ENCODE assay signal across 9 cellular contexts in genomic region chr10:4663162-4663992, GRCh38.
A peak's percentile ranks its signal among the peaks of the same experiment; 100 is the strongest.
DNase-seq lines count a peak whose midpoint lies in the region; ATAC-seq and TF ChIP-seq lines count a peak whose summit lies in the region.
"Had no signal": no experiment of that assay in that cellular context is flagged by ENCODE, and none has a peak within 500 bp of the region (broad histone marks: within the 10 kb centered on the region; RNA-seq: fewer than 3 reads in every experiment).

No MANE protein-coding gene starts in this region.

- no peaks in the 10 kb centered on the region for H3K4me1 Mint-ChIP-seq in activated T-helper 1 cell treated with anti-CD3 and anti-CD28 coated beads, Interleukin-12 subunit alpha, Interleukin-12 subunit beta, Interleukin-2, Interleukin-4 antibody, amounts not matched to agents 30 ng/mL and 10 ng/mL and 1 ng/mL, durations not matched to agents 14 hours and 24 hours and 36 hours (ENCODE audit: low read depth)

- no peak overlapping the region for H3K27ac Mint-ChIP-seq in activated T-helper 1 cell treated with anti-CD3 and anti-CD28 coated beads, Interleukin-12 subunit alpha, Interleukin-12 subunit beta, Interleukin-2, Interleukin-4 antibody, amounts not matched to agents 30 ng/mL and 10 ng/mL and 1 ng/mL, durations not matched to agents 14 hours and 24 hours and 36 hours

- TF ChIP-seq EP300 in sigmoid colon (IDR thresholded peaks at IDR 0.05) = peak; percentile 80 to 99 (median 92)

- 37 to 38% methylated on average over 9 of the region's 9 CpGs for WGBS in sigmoid colon, 2 donors

- H3K36me3 ChIP-seq in WERI-Rb-1 = no peaks in the 10 kb centered on the region
- no peaks in the 10 kb centered on the region for H3K36me3 ChIP-seq in cardiac muscle cell
- H3K36me3 ChIP-seq in sigmoid colon = no peaks in the 10 kb centered on the region
- H3K36me3 ChIP-seq: neutrophil had no signal

- H3K27ac ChIP-seq in WERI-Rb-1 (no peak overlapping the region), cardiac muscle cell (peak overlapping the region; percentile 87), sigmoid colon (peak overlapping the region; percentile 76 to 93 (median 84))
- H3K27ac ChIP-seq: neutrophil had no signal

- H3K27me3 ChIP-seq in WERI-Rb-1 (ENCODE audit: insufficient read depth, low read depth, severe bottlenecking) (no peaks in the 10 kb centered on the region), cardiac muscle cell (no peaks in the 10 kb centered on the region), sigmoid colon (no peaks in the 10 kb centered on the region)
- H3K27me3 ChIP-seq: neutrophil had no signal

- H3K4me3 Mint-ChIP-seq in activated T-helper 1 cell treated with anti-CD3 and anti-CD28 coated beads, Interleukin-12 subunit alpha, Interleukin-12 subunit beta, Interleukin-2, Interleukin-4 antibody, amounts not matched to agents 30 ng/mL and 10 ng/mL and 1 ng/mL, durations not matched to agents 14 hours and 24 hours and 36 hours = no peak overlapping the region

- peak; percentile 70 for ATAC-seq in HG02852 (IDR thresholded peaks at IDR 0.05; ENCODE audit: unreplicated experiment)

- peaks cover 27% of the 10 kb centered on the region for H3K27me3 Mint-ChIP-seq in activated T-helper 1 cell treated with anti-CD3 and anti-CD28 coated beads, Interleukin-12 subunit alpha, Interleukin-12 subunit beta, Interleukin-2, Interleukin-4 antibody, amounts not matched to agents 30 ng/mL and 10 ng/mL and 1 ng/mL, durations not matched to agents 14 hours and 24 hours and 36 hours (ENCODE audit: insufficient read depth)

- H3K4me1 ChIP-seq in cardiac muscle cell (ENCODE audit: low read depth) = peaks cover 31% of the 10 kb centered on the region
- H3K4me1 ChIP-seq in sigmoid colon = peaks cover 0 to 31% (median 28%) of the 10 kb centered on the region in 4 donors

- DNase-seq in stimulated activated CD4-positive, alpha-beta T cell treated with anti-CD3 and anti-CD28 coated beads, Interleukin-1b, Interleukin-23, amount 100 ng/mL, for 48 hours = peak; percentile 34
- DNase-seq in stimulated activated CD4-positive, alpha-beta T cell treated with anti-CD3 and anti-CD28 coated beads, Interleukin-12 subunit alpha, Interleukin-12 subunit beta, amount 100 ng/mL, for 4 hours = no peak
- DNase-seq in NCI-H187 (lab: John Stamatoyannopoulos, UW) (peak; percentile 42 to 59), WERI-Rb-1 (peak; percentile 66), cardiac muscle cell (ENCODE audit: low read depth in 1 of 2, low spot score in 1 of 2) (peak; percentile 85 to 98), sigmoid colon (peak; percentile 92)
- DNase-seq in activated T-helper 1 cell treated with anti-CD3 and anti-CD28 coated beads, Interleukin-12 subunit alpha, Interleukin-12 subunit beta, Interleukin-2, Interleukin-4 antibody, amounts not matched to agents 30 ng/mL and 10 ng/mL and 1 ng/mL, durations not matched to agents 14 hours and 24 hours and 36 hours (ENCODE audit: low spot score) = no peak

- TF ChIP-seq POLR2A in sigmoid colon (IDR thresholded peaks at IDR 0.05) = no peak

- H3K36me3 Mint-ChIP-seq in activated T-helper 1 cell treated with anti-CD3 and anti-CD28 coated beads, Interleukin-12 subunit alpha, Interleukin-12 subunit beta, Interleukin-2, Interleukin-4 antibody, amounts not matched to agents 30 ng/mL and 10 ng/mL and 1 ng/mL, durations not matched to agents 14 hours and 24 hours and 36 hours (ENCODE audit: low read depth) = no peaks in the 10 kb centered on the region

- H3K4me3 ChIP-seq in WERI-Rb-1 (ENCODE audit: low read depth, low read length) (no peak overlapping the region), cardiac muscle cell (no peak overlapping the region), sigmoid colon (peak overlapping the region in 1 of 4 donors; percentile 21)

- H3K9me3 Mint-ChIP-seq in activated T-helper 1 cell treated with anti-CD3 and anti-CD28 coated beads, Interleukin-12 subunit alpha, Interleukin-12 subunit beta, Interleukin-2, Interleukin-4 antibody, amounts not matched to agents 30 ng/mL and 10 ng/mL and 1 ng/mL, durations not matched to agents 14 hours and 24 hours and 36 hours = no peaks in the 10 kb centered on the region

- H3K9me3 ChIP-seq in WERI-Rb-1 (ENCODE audit: severe bottlenecking) = no peaks in the 10 kb centered on the region
- no peaks in the 10 kb centered on the region for H3K9me3 ChIP-seq in cardiac muscle cell (ENCODE audit: low read depth)
- H3K9me3 ChIP-seq in sigmoid colon = no peaks in the 10 kb centered on the region
- H3K9me3 ChIP-seq: neutrophil had no signal

- intact Hi-C loops in sigmoid colon (cut with DNase I) = loop anchor here (2.0 to 10.0 kb wide), 5 partner anchors 421 to 1199 kb away; partner anchors contain the start of gene KLF6
- intact Hi-C loops in activated T-helper 1 cell treated with anti-CD3 and anti-CD28 coated beads, Interleukin-12 subunit alpha, Interleukin-12 subunit beta, Interleukin-2, Interleukin-4 antibody, amounts not matched to agents 30 ng/mL and 10 ng/mL and 1 ng/mL, durations not matched to agents 14 hours and 24 hours and 36 hours (cut with micrococcal nuclease) = no loop called here

- TF ChIP-seq CTCF in WERI-Rb-1 (IDR thresholded peaks at IDR 0.05; ENCODE audit: low read depth, low read length) (no peak), cardiac muscle cell (IDR thresholded peaks at IDR 0.05; ENCODE audit: low read depth, low read length) (no peak), sigmoid colon (IDR thresholded peaks at IDR 0.05) (no peak)

Comparison
In these comparisons a context has a peak if more than half of its experiments do, and no peak if none do; other contexts are left out.
1. DNase-seq: peak in stimulated activated CD4-positive, alpha-beta T cell treated with anti-CD3 and anti-CD28 coated beads, Interleukin-1b, Interleukin-23, amount 100 ng/mL, for 48 hours (single experiment), NCI-H187 (2 of 2), WERI-Rb-1 (single experiment), cardiac muscle cell (2 of 2) and sigmoid colon (single experiment); none in stimulated activated CD4-positive, alpha-beta T cell treated with anti-CD3 and anti-CD28 coated beads, Interleukin-12 subunit alpha, Interleukin-12 subunit beta, amount 100 ng/mL, for 4 hours (single experiment) and activated T-helper 1 cell treated with anti-CD3 and anti-CD28 coated beads, Interleukin-12 subunit alpha, Interleukin-12 subunit beta, Interleukin-2, Interleukin-4 antibody, amounts not matched to agents 30 ng/mL and 10 ng/mL and 1 ng/mL, durations not matched to agents 14 hours and 24 hours and 36 hours (single experiment).